ENCODE assay signal across 22 cellular contexts in the genomic region with DNA sequence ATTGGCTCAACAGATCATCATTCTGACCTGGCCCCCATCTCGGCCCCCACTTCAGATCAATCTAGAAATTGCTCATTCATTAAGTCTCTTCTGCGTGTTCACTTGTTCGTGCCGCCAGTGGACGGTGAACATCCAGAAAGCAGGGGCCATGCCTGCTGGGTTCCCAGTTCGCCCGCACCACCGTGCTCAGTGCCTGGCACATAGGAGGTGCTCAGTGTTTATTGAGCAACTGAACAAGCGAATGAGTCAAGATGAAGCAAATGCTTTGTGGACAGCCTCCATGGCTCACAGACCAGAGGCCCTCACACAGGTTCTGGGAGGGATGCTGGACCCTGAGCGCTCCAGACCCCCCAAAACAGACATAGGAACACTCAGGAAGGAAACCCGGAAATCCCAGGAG. TPM values are rescaled to one million over a fixed set of nuclear protein-coding genes. Genes with fewer than 3 reads are reported as not detected.
"Had no signal": no experiment of that assay in that cellular context is flagged by ENCODE, and none has a peak within 500 bp of the region (broad histone marks: within the 10 kb centered on the region; RNA-seq: fewer than 3 reads in every experiment).

No MANE protein-coding gene starts in this region.

- H3K4me3 ChIP-seq: SJSA1, SK-N-MC had no signal

- DNase-seq: IMR-90, Karpas-422, KG1, MM.1S, NCI-H1092 treated with DMSO at 0.1 percent for 48 hours, NCI-H1436, NCI-H187, NCI-H2029, NCI-H2081 treated with DMSO at 0.1 percent for 48 hours, NCI-H2171, NCI-H226, NCI-H446, NCI-H510A, NCI-H524 treated with DMSO at 0.1 percent for 48 hours, NCI-H69, NCI-H774, Right ventricle myocardium superior, RPMI8226, SIG-M5 had no signal

- H3K27me3 ChIP-seq: SJSA1 had no signal

- H3K36me3 ChIP-seq: SJSA1 had no signal

- H3K4me1 ChIP-seq: SJSA1 had no signal

- H3K27ac ChIP-seq: SJSA1, SK-N-MC had no signal

RNA-seq across cellular contexts. Expression of gene BEAN1, which starts 13.9 kb away (rescaled TPM):
- total RNA-seq: HT-29, IMR-90, SJSA1 had no signal
- polyA plus RNA-seq: IMR-90 had no signal
